Comparison of ENCODE assay signal across 18 cellular contexts in genomic region chr10:8614054-8614565, GRCh38.
DNase-seq lines count a peak whose midpoint lies in the region; TF ChIP-seq lines count a peak whose summit lies in the region.
"Had no signal": no experiment of that assay in that cellular context is flagged by ENCODE, and none has a peak within 500 bp of the region (broad histone marks: within the 10 kb centered on the region; RNA-seq: fewer than 3 reads in every experiment).

No MANE protein-coding gene starts in this region.

- no peaks in the 10 kb centered on the region for H3K36me3 ChIP-seq in left ventricle myocardium inferior

- H3K27ac Mint-ChIP-seq in Calu3 (ENCODE audit: unreplicated experiment), result peak overlapping the region; percentile 8
- H3K27ac Mint-ChIP-seq in mesothelial cell of epicardium, result peak overlapping the region; percentile 54
- H3K27ac Mint-ChIP-seq in activated T-helper 2 cell treated with anti-CD3 and anti-CD28 coated beads, Interferon-gamma antibody, Interleukin-2, Interleukin-4, amounts not matched to agents 10 μg/mL and 5 μg/mL and 100 μg/mL, durations not matched to agents 14 hours and 24 hours and 36 hours, result no peak overlapping the region
- H3K27ac Mint-ChIP-seq: CD8-positive, alpha-beta memory T cell had no signal

- H3K27ac ChIP-seq in left ventricle myocardium inferior (replicated peaks), result no peak overlapping the region

- H3K4me3 Mint-ChIP-seq in Calu3 (ENCODE audit: low read depth, unreplicated experiment) (no peak overlapping the region), mesothelial cell of epicardium (no peak overlapping the region)
- no peak overlapping the region for H3K4me3 Mint-ChIP-seq in activated T-helper 2 cell treated with anti-CD3 and anti-CD28 coated beads, Interferon-gamma antibody, Interleukin-2, Interleukin-4, amounts not matched to agents 10 μg/mL and 5 μg/mL and 100 μg/mL, durations not matched to agents 14 hours and 24 hours and 36 hours (ENCODE audit: low read depth)
- H3K4me3 Mint-ChIP-seq: CD8-positive, alpha-beta memory T cell had no signal

- no peaks in the 10 kb centered on the region for H3K27me3 ChIP-seq in left ventricle myocardium inferior (ENCODE audit: low read depth)

- DNase-seq in Calu3 (no peak), HT1080 (ENCODE audit: low read depth) (peak; percentile 17), amniotic epithelial cell (ENCODE audit: low read depth) (peak; percentile 44), mesothelial cell of epicardium (ENCODE audit: low spot score in 2 of 2, unreplicated experiment in 2 of 2) (no peak), left ventricle myocardium inferior (no peak)
- DNase-seq in activated T-helper 2 cell treated with anti-CD3 and anti-CD28 coated beads, Interferon-gamma antibody, Interleukin-2, Interleukin-4, amounts not matched to agents 10 μg/mL and 5 μg/mL and 100 μg/mL, durations not matched to agents 14 hours and 24 hours and 36 hours (ENCODE audit: low spot score), result no peak
- no peak for DNase-seq in activated CD8-positive, alpha-beta memory T cell treated with anti-CD3 and anti-CD28 coated beads, Interleukin-2, amount 50 U/mL, for 48 hours
- DNase-seq: C1 segment of cervical spinal cord; CD8-positive, alpha-beta memory T cell; IMR-90; MM.1S; NCI-H187 treated with DMSO at 0.1 percent for 48 hours; NCI-H226; NCI-H524; NCI-H82; OCI-M1; RPMI8226; SIG-M5 had no signal

- TF ChIP-seq CTCF in Calu3 (IDR thresholded peaks at IDR 0.05; ENCODE audit: unreplicated experiment) (no peak), mesothelial cell of epicardium (IDR thresholded peaks at IDR 0.05; ENCODE audit: unreplicated experiment) (no peak), left ventricle myocardium inferior (IDR thresholded peaks at IDR 0.05; ENCODE audit: borderline replicate concordance) (no peak)

- peaks cover 12% of the 10 kb centered on the region for H3K9me3 ChIP-seq in left ventricle myocardium inferior (replicated peaks)

- H3K9me3 Mint-ChIP-seq in Calu3 (ENCODE audit: low read depth, unreplicated experiment), result peaks cover 6% of the 10 kb centered on the region
- peaks cover 20% of the 10 kb centered on the region for H3K9me3 Mint-ChIP-seq in mesothelial cell of epicardium
- peaks cover 20% of the 10 kb centered on the region for H3K9me3 Mint-ChIP-seq in activated T-helper 2 cell treated with anti-CD3 and anti-CD28 coated beads, Interferon-gamma antibody, Interleukin-2, Interleukin-4, amounts not matched to agents 10 μg/mL and 5 μg/mL and 100 μg/mL, durations not matched to agents 14 hours and 24 hours and 36 hours

- no peak overlapping the region for H3K4me3 ChIP-seq in left ventricle myocardium inferior

- H3K27me3 Mint-ChIP-seq in Calu3 (ENCODE audit: unreplicated experiment) (no peaks in the 10 kb centered on the region), mesothelial cell of epicardium (ENCODE audit: low read depth) (no peaks in the 10 kb centered on the region)
- no peaks in the 10 kb centered on the region for H3K27me3 Mint-ChIP-seq in activated T-helper 2 cell treated with anti-CD3 and anti-CD28 coated beads, Interferon-gamma antibody, Interleukin-2, Interleukin-4, amounts not matched to agents 10 μg/mL and 5 μg/mL and 100 μg/mL, durations not matched to agents 14 hours and 24 hours and 36 hours (ENCODE audit: low read depth)

- CTCF ChIA-PET in Calu3 (lab: Charles Lee), result no interaction called here

- H3K36me3 Mint-ChIP-seq in Calu3 (ENCODE audit: insufficient read depth, unreplicated experiment) (peaks cover 7% of the 10 kb centered on the region), mesothelial cell of epicardium (peaks cover 4% of the 10 kb centered on the region)
- no peaks in the 10 kb centered on the region for H3K36me3 Mint-ChIP-seq in activated T-helper 2 cell treated with anti-CD3 and anti-CD28 coated beads, Interferon-gamma antibody, Interleukin-2, Interleukin-4, amounts not matched to agents 10 μg/mL and 5 μg/mL and 100 μg/mL, durations not matched to agents 14 hours and 24 hours and 36 hours (ENCODE audit: low read depth)
- H3K36me3 Mint-ChIP-seq: CD8-positive, alpha-beta memory T cell had no signal

- peaks cover 37% of the 10 kb centered on the region for H3K4me1 Mint-ChIP-seq in Calu3 (ENCODE audit: low read depth, unreplicated experiment)
- H3K4me1 Mint-ChIP-seq in mesothelial cell of epicardium, result peaks cover 34% of the 10 kb centered on the region
- H3K4me1 Mint-ChIP-seq in activated T-helper 2 cell treated with anti-CD3 and anti-CD28 coated beads, Interferon-gamma antibody, Interleukin-2, Interleukin-4, amounts not matched to agents 10 μg/mL and 5 μg/mL and 100 μg/mL, durations not matched to agents 14 hours and 24 hours and 36 hours (ENCODE audit: low read depth), result peaks cover 4% of the 10 kb centered on the region

- no TSS peak for BruUV-seq in Calu3 (replicated peaks; lab: Mats Ljungman, UMichigan)

- H3K4me1 ChIP-seq in left ventricle myocardium inferior, result no peaks in the 10 kb centered on the region

- intact Hi-C loops in Calu3 (cut with micrococcal nuclease; ENCODE audit: unreplicated experiment), result no loop called here
- intact Hi-C loops in activated T-helper 2 cell treated with anti-CD3 and anti-CD28 coated beads, Interferon-gamma antibody, Interleukin-2, Interleukin-4, amounts not matched to agents 10 μg/mL and 5 μg/mL and 100 μg/mL, durations not matched to agents 14 hours and 24 hours and 36 hours (cut with micrococcal nuclease), result no loop called here
- intact Hi-C loops in left ventricle myocardium inferior (cut with micrococcal nuclease), result no loop called here

Comparison
In these comparisons a context has a peak if more than half of its experiments do, and no peak if none do; other contexts are left out.
1. DNase-seq: peak in HT1080 (single experiment) and amniotic epithelial cell (single experiment); none in Calu3 (single experiment), mesothelial cell of epicardium (0 of 2), activated T-helper 2 cell treated with anti-CD3 and anti-CD28 coated beads, Interferon-gamma antibody, Interleukin-2, Interleukin-4, amounts not matched to agents 10 μg/mL and 5 μg/mL and 100 μg/mL, durations not matched to agents 14 hours and 24 hours and 36 hours (single experiment), activated CD8-positive, alpha-beta memory T cell treated with anti-CD3 and anti-CD28 coated beads, Interleukin-2, amount 50 U/mL, for 48 hours (single experiment) and left ventricle myocardium inferior (single experiment).